8 cellular contexts compared by ENCODE assay signal in the genomic region with DNA sequence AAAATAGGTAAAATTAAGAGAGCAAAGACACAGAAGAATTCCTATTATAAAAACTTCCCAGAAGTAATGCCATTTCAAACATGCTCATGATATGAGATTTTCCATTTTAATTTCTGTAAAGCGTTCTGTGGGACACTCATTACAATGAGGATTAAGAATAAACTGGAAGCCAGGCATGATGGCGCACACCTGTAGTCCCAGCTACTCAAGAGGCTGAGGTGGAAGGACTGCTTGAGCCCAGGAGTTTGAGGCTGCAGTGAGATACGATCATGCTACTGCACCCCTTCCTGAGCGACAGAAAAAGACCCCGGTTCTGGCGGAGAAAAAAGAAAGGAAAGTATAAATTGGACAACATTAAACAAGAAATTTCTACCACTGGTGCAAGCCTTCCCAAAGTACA. TPM values are rescaled to one million over a fixed set of nuclear protein-coding genes. Genes with fewer than 3 reads are reported as not detected.
DNase-seq lines count a peak whose midpoint lies in the region; ATAC-seq, FAIRE-seq and TF ChIP-seq lines count a peak whose summit lies in the region.
"Had no signal": no experiment of that assay in that cellular context is flagged by ENCODE, and none has a peak within 500 bp of the region (broad histone marks: within the 10 kb centered on the region; RNA-seq: fewer than 3 reads in every experiment).

No MANE protein-coding gene starts in this region.

- no peak for ATAC-seq in DND-41 (ENCODE audit: insufficient read depth, low read depth)
- ATAC-seq in GM12878 = no peak
- ATAC-seq in natural killer cell treated with Interleukin-12 subunit alpha and Interleukin-12 subunit beta and Interleukin-15 and Interleukin-18, amount 100 ng/mL, for 72 hours = no peak
- ATAC-seq in GM19324 (IDR thresholded peaks at IDR 0.05; ENCODE audit: low FRiP score, unreplicated experiment) = no peak
- ATAC-seq in HG02981 (IDR thresholded peaks at IDR 0.05; ENCODE audit: unreplicated experiment) = no peak
- ATAC-seq in HG03439 (IDR thresholded peaks at IDR 0.05; ENCODE audit: unreplicated experiment) = no peak

- H3K36me3 ChIP-seq in DND-41 (ENCODE audit: insufficient read depth, low read length) (peaks cover 42% of the 10 kb centered on the region), GM12878 (ENCODE audit: control insufficient read depth in 2 of 2, insufficient read depth in 2 of 2, low read length in 1 of 2) (no peaks in the 10 kb centered on the region; a peak in 2 of 4 replicates)

- FAIRE-seq in GM12878 (lab: Jason Lieb, UNC) = no peak

- H3K27ac Mint-ChIP-seq in natural killer cell treated with Interleukin-12 subunit alpha and Interleukin-12 subunit beta and Interleukin-15 and Interleukin-18, amount 100 ng/mL, for 72 hours = peak overlapping the region in 1 of 2 donors; percentile 85

- H3K9me3 ChIP-seq in DND-41 (ENCODE audit: insufficient read depth, low read length, severe bottlenecking) = no peaks in the 10 kb centered on the region
- H3K9me3 ChIP-seq in GM12878 (replicated peaks; ENCODE audit: control insufficient read depth, insufficient read depth, low read length) = no peaks in the 10 kb centered on the region

- CTCF ChIA-PET in GM12878 (lab: Yijun Ruan, JAX) = no interaction called here

- H3K4me2 ChIP-seq in DND-41 (ENCODE audit: insufficient read depth, low read length) (peak overlapping the region; percentile 79), GM12878 (ENCODE audit: control insufficient read depth, insufficient read depth) (peak overlapping the region; percentile 56)

- H4K20me1 ChIP-seq in DND-41 (ENCODE audit: insufficient read depth, low read length) (peaks cover 2% of the 10 kb centered on the region; the same call in 1 of the 2 replicates), GM12878 (ENCODE audit: control insufficient read depth, insufficient read depth) (no peaks in the 10 kb centered on the region)

- no peak overlapping the region for H2AFZ ChIP-seq in DND-41 (ENCODE audit: low read depth, low read length)
- H2AFZ ChIP-seq in GM12878 (ENCODE audit: control insufficient read depth, low read depth, low read length) = no peak overlapping the region
- H2AFZ ChIP-seq: parathyroid adenoma had no signal

- TF ChIP-seq EP300 in GM12878 (IDR thresholded peaks at IDR 0.05; ENCODE audit: borderline replicate concordance in 1 of 2, control insufficient read depth in 1 of 2, low read depth in 2 of 2, low read length in 2 of 2) = no peak

- SMC1A ChIA-PET in GM12878 (lab: Charles Lee; ENCODE audit: uncharacterized antibody, unreplicated experiment) = interaction anchor here (1.4 kb wide), 1 partner anchor 13 kb away, joined by 5 read pairs; no protein-coding TSS in a partner anchor

- no peak for TF ChIP-seq POLR2A in GM12878 (IDR thresholded peaks at IDR 0.05; ENCODE audit: low read depth, low read length)

- H3K27me3 Mint-ChIP-seq in natural killer cell treated with Interleukin-12 subunit alpha and Interleukin-12 subunit beta and Interleukin-15 and Interleukin-18, amount 100 ng/mL, for 72 hours = no peaks in the 10 kb centered on the region

- RAD21 ChIA-PET in GM12878 (lab: Charles Lee; ENCODE audit: unreplicated experiment) = no interaction called here

- peak overlapping the region; percentile 98 for H3K4me3 Mint-ChIP-seq in natural killer cell treated with Interleukin-12 subunit alpha and Interleukin-12 subunit beta and Interleukin-15 and Interleukin-18, amount 100 ng/mL, for 72 hours

- H3K27me3 ChIP-seq in DND-41 (ENCODE audit: insufficient read depth, low read length, poor library complexity) (no peaks in the 10 kb centered on the region), GM12878 (replicated peaks in 1 of 2; ENCODE audit: control insufficient read depth in 2 of 2, insufficient read depth in 2 of 2, low read length in 1 of 2) (no peaks in the 10 kb centered on the region)

- H3K27ac ChIP-seq in DND-41 (ENCODE audit: low read length) (peak overlapping the region; percentile 94), GM12878 (ENCODE audit: control insufficient read depth, insufficient read depth) (no peak overlapping the region)
- H3K27ac ChIP-seq: parathyroid adenoma had no signal

- H3K79me2 ChIP-seq in DND-41 (ENCODE audit: insufficient read depth, low read length) (peaks cover 62% of the 10 kb centered on the region), GM12878 (ENCODE audit: control insufficient read depth, insufficient read depth, low read length) (peaks cover 30% of the 10 kb centered on the region)
- H3K79me2 ChIP-seq: parathyroid adenoma had no signal

- POLR2A ChIA-PET in GM12878 (lab: Charles Lee) = no interaction called here

- DNase-seq in DND-41 (no peak), GM12878 (ENCODE audit: low read depth, low spot score) (no peak)
- DNase-seq in Jurkat, Clone E6-1 (ENCODE audit: low read depth, low spot score) = no peak
- DNase-seq in natural killer cell treated with Interleukin-12 subunit alpha and Interleukin-12 subunit beta and Interleukin-15 and Interleukin-18, amount 100 ng/mL, for 72 hours (ENCODE audit: low spot score) = no peak

- H3K4me3 ChIP-seq in DND-41 (ENCODE audit: low read depth in 1 of 2, low read length in 2 of 2) (peak overlapping the region; percentile 76 to 79), GM12878 (peak overlapping the region; percentile 84)
- peak overlapping the region; percentile 95 for H3K4me3 ChIP-seq in Jurkat, Clone E6-1 (ENCODE audit: low read length)

- no peak for TF ChIP-seq CTCF in DND-41 (IDR thresholded peaks at IDR 0.05; ENCODE audit: borderline replicate concordance, extremely low read depth, low read length, poor library complexity, severe bottlenecking)
- no peak for TF ChIP-seq CTCF in GM12878 (IDR thresholded peaks at IDR 0.05 in 2 of 3, conservative IDR thresholded peaks at IDR 0.05 in 1 of 3; ENCODE audit: control insufficient read depth in 2 of 3, extremely low read depth in 1 of 3, insufficient read depth in 1 of 3, low read depth in 3 of 3, low read length in 3 of 3)

- no peak for TF ChIP-seq RAD21 in GM12878 (IDR thresholded peaks at IDR 0.05; ENCODE audit: insufficient read depth, low read depth, low read length)

- peaks cover 16 to 27% of the 10 kb centered on the region in 2 donors for H3K4me1 Mint-ChIP-seq in natural killer cell treated with Interleukin-12 subunit alpha and Interleukin-12 subunit beta and Interleukin-15 and Interleukin-18, amount 100 ng/mL, for 72 hours (ENCODE audit: low read depth in 2 of 2)

- intact Hi-C loops in GM12878 (cut with micrococcal nuclease; ENCODE audit: unreplicated experiment) = no loop called here

- no TSS peak for BruUV-seq in GM12878 (replicated peaks; lab: Mats Ljungman, UMichigan)

- no peaks in the 10 kb centered on the region for H3K9me3 Mint-ChIP-seq in natural killer cell treated with Interleukin-12 subunit alpha and Interleukin-12 subunit beta and Interleukin-15 and Interleukin-18, amount 100 ng/mL, for 72 hours

- H3K4me1 ChIP-seq in DND-41 (ENCODE audit: insufficient read depth, low read length) = peaks cover 21% of the 10 kb centered on the region
- peaks cover 2% of the 10 kb centered on the region; the same call in 1 of the 2 replicates for H3K4me1 ChIP-seq in GM12878 (ENCODE audit: control insufficient read depth, insufficient read depth, low read length)

- no peaks in the 10 kb centered on the region for H3K36me3 Mint-ChIP-seq in natural killer cell treated with Interleukin-12 subunit alpha and Interleukin-12 subunit beta and Interleukin-15 and Interleukin-18, amount 100 ng/mL, for 72 hours

- peak overlapping the region; percentile 83 for H3K9ac ChIP-seq in DND-41 (ENCODE audit: low read depth, low read length)
- H3K9ac ChIP-seq in GM12878 (ENCODE audit: control insufficient read depth, insufficient read depth, low read length) = peak overlapping the region; percentile 95
- H3K9ac ChIP-seq: parathyroid adenoma had no signal

- in situ Hi-C loops in GM12878 (cut with MboI) = no loop called here

- WGBS in GM12878 (ENCODE audit: insufficient coverage, insufficient replicate concordance, low lambda C conversion rate, missing lambda C conversion rate) = 24% methylated on average over 6 of the region's 6 CpGs

RNA-seq across cellular contexts. Expression of gene DNA2, which starts 1.5 kb away (rescaled TPM):
- polyA plus RNA-seq in Jurkat, Clone E6-1 (2012; ENCODE audit: insufficient read depth, insufficient read length) = 27.5 TPM
- 92.0 and 95.9 TPM in 2 replicates for total RNA-seq in GM12878 (2013; cell fraction: nucleolus; rRNA removed)
- 36.2 and 38.1 TPM in 2 replicates for total RNA-seq in GM12878 (2014; rRNA removed)
- 35.8 and 40.9 TPM in 2 replicates for total RNA-seq in GM12878 (2014; rRNA removed; fragmentation: Illumina TruSeq; extraction: Trizol)
- total RNA-seq in GM12878 (2021) = 34.8 and 41.8 TPM in 2 replicates
- polyA plus RNA-seq in GM12878 (2011; ENCODE audit: low read depth) = 5.9 TPM
- polyA plus RNA-seq in GM12878 (2011; rRNA removed) = 29.2 and 45.7 TPM in 2 replicates
- polyA plus RNA-seq in GM12878 (2011; cell fraction: cytosol; rRNA removed) = 8.3 and 10.5 TPM in 2 replicates
- polyA plus RNA-seq in GM12878 (2011; cell fraction: nucleus; rRNA removed) = 23.2 and 32.3 TPM in 2 replicates
- 7.5 and 11.0 TPM in 2 replicates for polyA plus RNA-seq in GM12878 (2012)
- polyA plus RNA-seq in GM12878 (2014; fragmentation: Illumina TruSeq; extraction: Trizol) = 32.6 and 38.5 TPM in 2 replicates
- 10 to 100 TPM; 17.7 to 19.6 TPM for polyA plus RNA-seq in GM12878 (2014; fragmentation: Nextera tagmentation; extraction: Ambion mirVana)
- polyA plus RNA-seq in GM12878 (2014; rRNA removed) = 20.2 and 21.9 TPM in 2 replicates
- 10 to 100 TPM; 25.7 to 27.7 TPM for polyA plus RNA-seq in GM12878 (2016; fragmentation: Nextera tagmentation; extraction: Ambion mirVana)
- polyA minus RNA-seq in GM12878 (2011; rRNA and poly(A)+ RNA removed) = 13.7 and 20.7 TPM in 2 replicates
- 10.3 and 11.3 TPM in 2 replicates for polyA minus RNA-seq in GM12878 (2011; cell fraction: cytosol; rRNA and poly(A)+ RNA removed)
- polyA minus RNA-seq in GM12878 (2011; cell fraction: nucleus; rRNA and poly(A)+ RNA removed) = 8.5 and 16.0 TPM in 2 replicates
- total RNA-seq in natural killer cell treated with Interleukin-12 subunit alpha and Interleukin-12 subunit beta and Interleukin-15 and Interleukin-18, amount 100 ng/mL, for 72 hours = 10 to 100 TPM; 25.8 to 69.0 TPM

RNA-seq across cellular contexts. Expression of gene SLC25A16, which starts 57.0 kb away (rescaled TPM):
- polyA plus RNA-seq in Jurkat, Clone E6-1 (2012; ENCODE audit: insufficient read depth, insufficient read length) = 15.4 TPM
- 41.1 and 46.2 TPM in 2 replicates for total RNA-seq in GM12878 (2013; cell fraction: nucleolus; rRNA removed)
- total RNA-seq in GM12878 (2014; rRNA removed) = 7.7 and 9.6 TPM in 2 replicates
- 8.6 and 11.2 TPM in 2 replicates for total RNA-seq in GM12878 (2014; rRNA removed; fragmentation: Illumina TruSeq; extraction: Trizol)
- total RNA-seq in GM12878 (2021) = 12.9 TPM in 2 replicates
- polyA plus RNA-seq in GM12878 (2011; ENCODE audit: low read depth) = 3.9 TPM
- polyA plus RNA-seq in GM12878 (2011; rRNA removed) = 13.5 and 24.3 TPM in 2 replicates
- polyA plus RNA-seq in GM12878 (2011; cell fraction: cytosol; rRNA removed) = 4.2 and 4.4 TPM in 2 replicates
- polyA plus RNA-seq in GM12878 (2011; cell fraction: nucleus; rRNA removed) = 10.7 and 12.7 TPM in 2 replicates
- polyA plus RNA-seq in GM12878 (2012) = 4.4 and 5.1 TPM in 2 replicates
- polyA plus RNA-seq in GM12878 (2014; fragmentation: Illumina TruSeq; extraction: Trizol) = 4.8 and 5.5 TPM in 2 replicates
- polyA plus RNA-seq in GM12878 (2014; fragmentation: Nextera tagmentation; extraction: Ambion mirVana) = 1 to 10 TPM; 2.2 to 4.2 TPM
- 6.1 and 8.1 TPM in 2 replicates for polyA plus RNA-seq in GM12878 (2014; rRNA removed)
- 10 to 100 TPM in 1 of 2 experiments, 1 to 10 TPM in 1; 8.3 to 11.1 TPM for polyA plus RNA-seq in GM12878 (2016; fragmentation: Nextera tagmentation; extraction: Ambion mirVana)
- polyA minus RNA-seq in GM12878 (2011; rRNA and poly(A)+ RNA removed) = 9.1 and 20.0 TPM in 2 replicates
- 4.3 and 6.2 TPM in 2 replicates for polyA minus RNA-seq in GM12878 (2011; cell fraction: cytosol; rRNA and poly(A)+ RNA removed)
- polyA minus RNA-seq in GM12878 (2011; cell fraction: nucleus; rRNA and poly(A)+ RNA removed) = 4.6 and 8.2 TPM in 2 replicates
- 10 to 100 TPM; 28.9 to 41.3 TPM for total RNA-seq in natural killer cell treated with Interleukin-12 subunit alpha and Interleukin-12 subunit beta and Interleukin-15 and Interleukin-18, amount 100 ng/mL, for 72 hours
